Comparison of ENCODE assay signal across 31 cellular contexts in the genomic region with DNA sequence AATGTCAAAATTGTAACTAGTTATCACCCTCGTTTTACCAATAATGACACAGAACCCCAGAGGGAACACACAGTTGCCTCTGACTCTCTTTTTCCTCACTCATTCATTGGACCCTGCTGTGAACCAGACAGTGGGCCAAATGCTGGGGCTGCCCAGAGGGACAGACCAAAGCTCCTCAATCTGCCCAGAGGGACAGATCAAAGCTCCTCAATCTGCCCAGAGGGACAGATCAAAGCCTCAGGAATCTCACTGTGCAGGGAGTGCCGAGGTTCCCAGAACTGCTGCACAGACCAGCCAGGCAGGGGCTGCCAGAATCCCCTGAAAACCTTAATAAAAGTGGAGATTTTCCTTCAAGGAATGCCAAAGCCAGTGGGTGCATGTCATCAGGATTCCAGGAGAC.
"Had no signal": no experiment of that assay in that cellular context is flagged by ENCODE, and none has a peak within 500 bp of the region (broad histone marks: within the 10 kb centered on the region; RNA-seq: fewer than 3 reads in every experiment).

No MANE protein-coding gene starts in this region.

- H3K4me3 ChIP-seq: adrenal gland, body of pancreas, breast epithelium had no signal

- H3K4me1 ChIP-seq: adrenal gland, body of pancreas, breast epithelium had no signal

- H3K4me1 Mint-ChIP-seq: activated B cell treated with CpG ODN at 0.5 μM for 24 hours; activated CD4-positive, alpha-beta T cell treated with anti-CD3 and anti-CD28 coated beads, Interleukin-2, amount 10 ng/mL, durations not matched to agents 24 days and 14 days; activated naive CD8-positive, alpha-beta T cell treated with anti-CD3 and anti-CD28 coated beads for 36 hours; activated T-helper 17 cell treated with anti-CD3 and anti-CD28 coated beads, Interleukin-2, amount 50 U/mL, for 72 hours; T-cell; T-helper 17 cell had no signal

- H3K27me3 ChIP-seq: adrenal gland, body of pancreas, brain microvascular endothelial cell, breast epithelium had no signal

- H3K36me3 Mint-ChIP-seq: activated CD4-positive, alpha-beta memory T cell treated with anti-CD3 and anti-CD28 coated beads for 36 hours; T-cell had no signal

- H3K27ac Mint-ChIP-seq: activated B cell treated with CpG ODN at 0.5 μM for 24 hours; activated CD4-positive, alpha-beta memory T cell treated with anti-CD3 and anti-CD28 coated beads for 36 hours; activated CD4-positive, alpha-beta T cell treated with anti-CD3 and anti-CD28 coated beads, Interleukin-2, amount 10 ng/mL, durations not matched to agents 24 days and 14 days; activated naive CD4-positive, alpha-beta T cell treated with anti-CD3 and anti-CD28 coated beads for 36 hours; activated naive CD4-positive, alpha-beta T cell treated with anti-CD3 and anti-CD28 coated beads, Interleukin-2, amount 50 U/mL, for 72 hours; activated naive CD8-positive, alpha-beta T cell treated with anti-CD3 and anti-CD28 coated beads for 36 hours; activated T-cell treated with anti-CD3 and anti-CD28 coated beads, Interleukin-2, amount 50 U/mL, for 72 hours; activated T-helper 1 cell treated with anti-CD3 and anti-CD28 coated beads, Interleukin-12 subunit alpha, Interleukin-12 subunit beta, Interleukin-2, Interleukin-4 antibody, amounts not matched to agents 30 ng/mL and 10 ng/mL and 1 ng/mL, durations not matched to agents 14 hours and 24 hours and 36 hours; activated T-helper 17 cell treated with anti-CD3 and anti-CD28 coated beads, Interleukin-2, amount 50 U/mL, for 72 hours; T-cell; T-helper 17 cell had no signal

- H3K27ac ChIP-seq: adrenal gland, body of pancreas, brain microvascular endothelial cell, breast epithelium, VCaP had no signal

- DNase-seq: activated B cell treated with CpG ODN at 0.5 μM for 24 hours; activated CD4-positive, alpha-beta memory T cell treated with anti-CD3 and anti-CD28 coated beads for 36 hours; activated CD4-positive, alpha-beta T cell treated with anti-CD3 and anti-CD28 coated beads for 4 hours; activated CD4-positive, alpha-beta T cell treated with anti-CD3 and anti-CD28 coated beads, Interleukin-2, amount 10 ng/mL, durations not matched to agents 24 days and 14 days; activated CD4-positive, alpha-beta T cell treated with anti-CD3 and anti-CD28 coated beads, Interleukin-2, amount 50 U/mL, for 1 hour; activated CD4-positive, alpha-beta T cell treated with anti-CD3 and anti-CD28 coated beads, Interleukin-2, amount 50 U/mL, for 4 hours; activated CD4-positive, CD25-positive, alpha-beta regulatory T cell treated with anti-CD3 and anti-CD28 coated beads, Interleukin-2, amount 50 U/mL, for 72 hours; activated CD8-positive, alpha-beta memory T cell treated with anti-CD3 and anti-CD28 coated beads, Interleukin-2, amount 50 U/mL, for 4 hours; activated effector memory CD4-positive, alpha-beta T cell treated with anti-CD3 and anti-CD28 coated beads, Interleukin-2, amount 50 U/mL, for 16 hours; activated gamma-delta T cell treated with Interleukin-2 at 50 U/mL for 16 hours; activated naive CD4-positive, alpha-beta T cell; activated naive CD4-positive, alpha-beta T cell treated with anti-CD3 and anti-CD28 coated beads for 36 hours; activated naive CD4-positive, alpha-beta T cell treated with anti-CD3 and anti-CD28 coated beads, Interleukin-2, amount 50 U/mL, for 16 hours; activated naive CD8-positive, alpha-beta T cell treated with anti-CD3 and anti-CD28 coated beads for 36 hours; activated T-cell treated with anti-CD3 and anti-CD28 coated beads for 4 hours; activated T-cell treated with anti-CD3 and anti-CD28 coated beads, Interleukin-2, amount 50 U/mL, for 1 hour; activated T-cell treated with anti-CD3 and anti-CD28 coated beads, Interleukin-2, amount 50 U/mL, for 4 hours; activated T-cell treated with anti-CD3 and anti-CD28 coated beads, Interleukin-2, amount 50 U/mL, for 72 hours; adrenal gland; amniotic stem cell; aorta; body of pancreas; brain microvascular endothelial cell; central memory CD4-positive, alpha-beta T cell; T-cell; T-helper 17 cell had no signal

- H3K9me3 ChIP-seq: adrenal gland had no signal

- H3K9me3 Mint-ChIP-seq: activated CD4-positive, alpha-beta T cell treated with anti-CD3 and anti-CD28 coated beads, Interleukin-2, amount 10 ng/mL, durations not matched to agents 24 days and 14 days; activated T-helper 1 cell treated with anti-CD3 and anti-CD28 coated beads, Interleukin-12 subunit alpha, Interleukin-12 subunit beta, Interleukin-2, Interleukin-4 antibody, amounts not matched to agents 30 ng/mL and 10 ng/mL and 1 ng/mL, durations not matched to agents 14 hours and 24 hours and 36 hours had no signal

- ATAC-seq: activated naive CD4-positive, alpha-beta T cell treated with anti-CD3 and anti-CD28 coated beads, Interleukin-2, amount 50 U/mL, for 72 hours; activated T-cell treated with anti-CD3 and anti-CD28 coated beads, Interleukin-2, amount 50 U/mL, for 4 hours; activated T-cell treated with anti-CD3 and anti-CD28 coated beads, Interleukin-2, amount 50 U/mL, for 72 hours; activated T-helper 17 cell treated with anti-CD3 and anti-CD28 coated beads, Interleukin-2, amount 50 U/mL, for 72 hours; body of pancreas; T-cell; T-helper 17 cell had no signal

- H3K4me3 Mint-ChIP-seq: activated B cell treated with CpG ODN at 0.5 μM for 24 hours; activated CD4-positive, alpha-beta memory T cell treated with anti-CD3 and anti-CD28 coated beads for 36 hours; activated CD4-positive, alpha-beta T cell treated with anti-CD3 and anti-CD28 coated beads, Interleukin-2, amount 10 ng/mL, durations not matched to agents 24 days and 14 days; activated naive CD4-positive, alpha-beta T cell treated with anti-CD3 and anti-CD28 coated beads for 36 hours; activated naive CD8-positive, alpha-beta T cell treated with anti-CD3 and anti-CD28 coated beads for 36 hours; activated T-cell treated with anti-CD3 and anti-CD28 coated beads, Interleukin-2, amount 50 U/mL, for 4 hours; activated T-cell treated with anti-CD3 and anti-CD28 coated beads, Interleukin-2, amount 50 U/mL, for 72 hours; activated T-helper 1 cell treated with anti-CD3 and anti-CD28 coated beads, Interleukin-12 subunit alpha, Interleukin-12 subunit beta, Interleukin-2, Interleukin-4 antibody, amounts not matched to agents 30 ng/mL and 10 ng/mL and 1 ng/mL, durations not matched to agents 14 hours and 24 hours and 36 hours; activated T-helper 17 cell treated with anti-CD3 and anti-CD28 coated beads, Interleukin-2, amount 50 U/mL, for 72 hours; T-cell; T-helper 17 cell had no signal

- H3K36me3 ChIP-seq: adrenal gland, brain microvascular endothelial cell, breast epithelium had no signal
